20 cellular contexts compared by ENCODE assay signal in genomic region chr9:134061688-134062371, GRCh38. TPM values are rescaled to one million over a fixed set of nuclear protein-coding genes. Genes with fewer than 3 reads are reported as not detected.
DNase-seq lines count a peak whose midpoint lies in the region; ATAC-seq and TF ChIP-seq lines count a peak whose summit lies in the region.
"Had no signal": no experiment of that assay in that cellular context is flagged by ENCODE, and none has a peak within 500 bp of the region (broad histone marks: within the 10 kb centered on the region; RNA-seq: fewer than 3 reads in every experiment).

No MANE protein-coding gene starts in this region.

- no peaks in the 10 kb centered on the region for H3K36me3 ChIP-seq in SK-N-SH (replicated peaks in 1 of 2; ENCODE audit: control insufficient read depth in 1 of 2, insufficient read depth in 2 of 2, low read length in 1 of 2)
- H3K36me3 ChIP-seq in SJCRH30: no peaks in the 10 kb centered on the region; the same call in 1 of the 2 replicates
- no peaks in the 10 kb centered on the region for H3K36me3 ChIP-seq in lower lobe of right lung
- peaks cover 0 to 2% (median 0%) of the 10 kb centered on the region in 3 donors for H3K36me3 ChIP-seq in skeletal muscle tissue (ENCODE audit: control insufficient read depth in 3 of 3, insufficient read depth in 3 of 3, low read length in 3 of 3)
- H3K36me3 ChIP-seq: HAP-1, Peyer's patch, prostate gland had no signal

- H3K27me3 ChIP-seq in SK-N-SH (ENCODE audit: insufficient read depth) (no peaks in the 10 kb centered on the region), SJCRH30 (no peaks in the 10 kb centered on the region), lower lobe of right lung (ENCODE audit: low read depth) (no peaks in the 10 kb centered on the region), skeletal muscle tissue (ENCODE audit: control insufficient read depth in 3 of 3, insufficient read depth in 3 of 3, low read length in 3 of 3) (no peaks in the 10 kb centered on the region)
- H3K27me3 ChIP-seq: esophagus squamous epithelium, Peyer's patch had no signal

- peak; percentile 31 for DNase-seq in SK-N-SH
- peak; percentile 99 for DNase-seq in SJCRH30
- peak; percentile 49 for DNase-seq in lower lobe of right lung
- no peak for DNase-seq in C1 segment of cervical spinal cord (lab: John Stamatoyannopoulos, UW)
- DNase-seq in NCI-H1092 treated with DMSO at 0.1 percent for 48 hours (lab: John Stamatoyannopoulos, UW): no peak
- DNase-seq: activated gamma-delta T cell; CD8-positive, alpha-beta T cell; esophagus squamous epithelium; MM.1S; naive B cell; NCI-H2029 treated with DMSO at 0.1 percent for 48 hours; NCI-H748 treated with DMSO at 0.1 percent for 48 hours; stimulated activated CD4-positive, alpha-beta T cell treated with anti-CD3 and anti-CD28 coated beads, Interleukin-2, amount 100 ng/mL, for 24 hours had no signal

- H3K4me3 ChIP-seq in SK-N-SH (ENCODE audit: low read depth in 2 of 2, low read length in 1 of 2) (no peak overlapping the region), SJCRH30 (peak overlapping the region; percentile 10), lower lobe of right lung (no peak overlapping the region), skeletal muscle tissue (ENCODE audit: low read length in 3 of 3) (peak overlapping the region in 2 of 3 donors; percentile 43 to 54)
- H3K4me3 ChIP-seq: esophagus squamous epithelium, HAP-1, Peyer's patch, prostate gland had no signal

- TF ChIP-seq CTCF in SK-N-SH (IDR thresholded peaks at IDR 0.05): no peak
- no peak for TF ChIP-seq CTCF in lower lobe of right lung (IDR thresholded peaks at IDR 0.05)

- H3K4me1 ChIP-seq in SK-N-SH (ENCODE audit: control insufficient read depth in 1 of 2, insufficient read depth in 2 of 2, low read depth in 1 of 2, low read length in 1 of 2) (peaks cover 0 to 73% of the 10 kb centered on the region in 2 experiments; a peak in 1 of 4 replicates), SJCRH30 (peaks cover 45% of the 10 kb centered on the region), lower lobe of right lung (peaks cover 95% of the 10 kb centered on the region), skeletal muscle tissue (ENCODE audit: control insufficient read depth in 3 of 3, insufficient read depth in 3 of 3, low read length in 3 of 3) (peaks cover 91 to 97% (median 95%) of the 10 kb centered on the region in 3 donors)

- peaks cover 8% of the 10 kb centered on the region for H3F3A ChIP-seq in SK-N-SH (replicated peaks; ENCODE audit: insufficient read depth)

- no peaks in the 10 kb centered on the region for H3K9me2 ChIP-seq in SK-N-SH

- TF ChIP-seq EP300 in SK-N-SH (IDR thresholded peaks at IDR 0.05; ENCODE audit: borderline replicate concordance in 1 of 2, low read depth in 1 of 2, low read length in 1 of 2): no peak

- peaks cover 100% of the 10 kb centered on the region for H3K79me2 ChIP-seq in SK-N-SH (ENCODE audit: insufficient read depth)

- POLR2A ChIA-PET in SK-N-SH (lab: Yijun Ruan, JAX): interaction anchor here (1.5 kb wide), 1 partner anchor 34 kb away, joined by 3 read pairs; no protein-coding TSS in a partner anchor

- intact Hi-C loops in lower lobe of right lung (cut with DNase I): no loop called here

- no peak overlapping the region for H3K4me2 ChIP-seq in SK-N-SH

- ATAC-seq in SK-N-SH treated with all-trans-retinoic acid at 6 μM for 48 hours (no peak), lower lobe of right lung (no peak), HG02840 (IDR thresholded peaks at IDR 0.05; ENCODE audit: low FRiP score, unreplicated experiment) (no peak)
- ATAC-seq: CD8-positive, alpha-beta T cell; left colon had no signal

- no peak overlapping the region for H2AFZ ChIP-seq in SK-N-SH (ENCODE audit: low read depth)

- TF ChIP-seq RAD21 in SK-N-SH (IDR thresholded peaks at IDR 0.05; ENCODE audit: low read length): no peak

- WGBS in SK-N-SH (ENCODE audit: low lambda C conversion rate): 100% methylated on average over 1 of the region's 22 CpGs

- H3K9me3 ChIP-seq in SK-N-SH (no peaks in the 10 kb centered on the region), SJCRH30 (replicated peaks) (no peaks in the 10 kb centered on the region), lower lobe of right lung (no peaks in the 10 kb centered on the region), skeletal muscle tissue (ENCODE audit: control insufficient read depth in 3 of 3, low read length in 3 of 3) (no peaks in the 10 kb centered on the region)
- H3K9me3 ChIP-seq: esophagus squamous epithelium, HAP-1, Peyer's patch, prostate gland had no signal

- H4K20me1 ChIP-seq in SK-N-SH (ENCODE audit: insufficient read depth): peaks cover 98% of the 10 kb centered on the region

- CTCF ChIA-PET in SK-N-SH (lab: Yijun Ruan, JAX): no interaction called here

- H3K27ac ChIP-seq in SK-N-SH (ENCODE audit: low read depth in 2 of 2, low read length in 1 of 2): no peak overlapping the region; a peak in 1 of 4 replicates
- H3K27ac ChIP-seq in SJCRH30: peak overlapping the region; percentile 84
- H3K27ac ChIP-seq in lower lobe of right lung: no peak overlapping the region
- H3K27ac ChIP-seq in skeletal muscle tissue (ENCODE audit: low read depth, low read length): peak overlapping the region; percentile 75
- H3K27ac ChIP-seq: esophagus squamous epithelium, Peyer's patch, prostate gland had no signal

- H3K9ac ChIP-seq in SK-N-SH (no peak overlapping the region), skeletal muscle tissue (ENCODE audit: low read depth in 1 of 3, low read length in 3 of 3) (peak overlapping the region; percentile 63 to 79 (median 69))

TF ChIP-seq in SK-N-SH, 30 proteins besides CTCF, POLR2A, EP300 and RAD21 (continues in another document):
- TF ChIP-seq POLR2AphosphoS5 (IDR thresholded peaks at IDR 0.05; ENCODE audit: low read depth, low read length): no peak
- TF ChIP-seq FOXJ3 (CRISPR knock-in tag; IDR thresholded peaks at IDR 0.05): no peak
- TF ChIP-seq RXRA (IDR thresholded peaks at IDR 0.05; ENCODE audit: borderline replicate concordance, low read depth): no peak
- no peak for TF ChIP-seq TCF12 (IDR thresholded peaks at IDR 0.05)
- no peak for TF ChIP-seq FOXM1 (IDR thresholded peaks at IDR 0.05; ENCODE audit: low read depth)
- no peak for TF ChIP-seq USF2 (IDR thresholded peaks at IDR 0.05; ENCODE audit: borderline replicate concordance, low read depth, low read length)
- TF ChIP-seq MXI1 (IDR thresholded peaks at IDR 0.05; ENCODE audit: low read depth, low read length): no peak

TF ChIP-seq in SK-N-SH treated with all-trans-retinoic acid at 6 μM for 48 hours, 23 proteins besides CTCF, POLR2A, EP300 and RAD21:
- TF ChIP-seq GLIS3 (CRISPR knock-in tag; IDR thresholded peaks at IDR 0.05): no peak
- TF ChIP-seq SNAI2 (CRISPR knock-in tag; IDR thresholded peaks at IDR 0.05): no peak
- TF ChIP-seq ZFP3 (CRISPR knock-in tag; IDR thresholded peaks at IDR 0.05): no peak
- no peak for TF ChIP-seq RARB (CRISPR knock-in tag; IDR thresholded peaks at IDR 0.05)
- TF ChIP-seq CSRNP3 (CRISPR knock-in tag; IDR thresholded peaks at IDR 0.05): no peak

RNA-seq across cellular contexts. Expression of gene BRD3, which starts 6.0 kb away (rescaled TPM):
- 7.2 and 11.4 TPM in 2 replicates for polyA plus RNA-seq in SK-N-SH (2012; rRNA removed)
- polyA plus RNA-seq in SK-N-SH (2012; cell fraction: cytosol; rRNA removed): 10.2 and 11.5 TPM in 2 replicates
- polyA plus RNA-seq in SK-N-SH (2012; cell fraction: nucleus; rRNA removed): 14.8 and 22.7 TPM in 2 replicates
- total RNA-seq in SJCRH30 (2014; rRNA removed; shearing (Covaris generic)): 39.5 and 43.3 TPM in 2 replicates
- total RNA-seq in lower lobe of right lung: 35.5 TPM
- total RNA-seq in skeletal muscle tissue: 20.9 TPM

RNA-seq across cellular contexts. Expression of gene BRD3OS, which starts 36.5 kb away (rescaled TPM):
- polyA plus RNA-seq in SK-N-SH (2012; rRNA removed): 21.6 and 23.1 TPM in 2 replicates
- 22.9 and 26.1 TPM in 2 replicates for polyA plus RNA-seq in SK-N-SH (2012; cell fraction: cytosol; rRNA removed)
- 17.2 and 19.8 TPM in 2 replicates for polyA plus RNA-seq in SK-N-SH (2012; cell fraction: nucleus; rRNA removed)
- 20.1 and 20.2 TPM in 2 replicates for total RNA-seq in SJCRH30 (2014; rRNA removed; shearing (Covaris generic))
- total RNA-seq in lower lobe of right lung (15.6 TPM), skeletal muscle tissue (3.7 TPM)

Comparison
In these comparisons a context has a peak if more than half of its experiments do, and no peak if none do; other contexts are left out.
1. DNase-seq: peak in SK-N-SH (single experiment), SJCRH30 (2 of 2) and lower lobe of right lung (single experiment); none in C1 segment of cervical spinal cord (0 of 14) and NCI-H1092 treated with DMSO at 0.1 percent for 48 hours (single experiment).
2. H3K27ac ChIP-seq: peak in SJCRH30 (single experiment) and skeletal muscle tissue (single experiment); none in SK-N-SH (0 of 2) and lower lobe of right lung (single experiment).
3. H3K4me3 ChIP-seq: peak in SJCRH30 (single experiment) and skeletal muscle tissue (2 of 3); none in SK-N-SH (0 of 2) and lower lobe of right lung (single experiment).